Comparison of ENCODE assay signal across 1 cellular context in the genomic region with DNA sequence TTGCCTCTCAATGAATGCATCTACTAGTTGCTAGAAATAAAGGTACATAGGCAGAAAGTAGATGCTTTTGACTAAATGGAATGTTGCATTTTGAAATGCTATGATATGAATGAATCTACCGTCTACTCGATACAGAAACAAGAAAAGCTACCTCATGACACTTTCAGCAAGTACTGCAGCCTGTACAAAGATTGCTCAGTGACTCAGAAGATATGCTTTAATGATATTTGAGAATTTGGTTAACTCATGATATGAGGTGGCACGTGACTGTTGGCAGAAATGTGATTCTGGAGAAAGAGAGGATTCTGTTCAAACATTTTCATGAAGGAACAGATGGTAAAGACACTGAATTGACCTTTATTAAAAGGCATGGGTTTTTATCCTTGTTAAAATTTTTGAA.
TF ChIP-seq lines count a peak whose summit lies in the region.

No MANE protein-coding gene starts in this region.

TF ChIP-seq in WTC11, 78 proteins besides CTCF, POLR2A, EP300 and RAD21 (continued from another document):
- TF ChIP-seq, protein P1, sequence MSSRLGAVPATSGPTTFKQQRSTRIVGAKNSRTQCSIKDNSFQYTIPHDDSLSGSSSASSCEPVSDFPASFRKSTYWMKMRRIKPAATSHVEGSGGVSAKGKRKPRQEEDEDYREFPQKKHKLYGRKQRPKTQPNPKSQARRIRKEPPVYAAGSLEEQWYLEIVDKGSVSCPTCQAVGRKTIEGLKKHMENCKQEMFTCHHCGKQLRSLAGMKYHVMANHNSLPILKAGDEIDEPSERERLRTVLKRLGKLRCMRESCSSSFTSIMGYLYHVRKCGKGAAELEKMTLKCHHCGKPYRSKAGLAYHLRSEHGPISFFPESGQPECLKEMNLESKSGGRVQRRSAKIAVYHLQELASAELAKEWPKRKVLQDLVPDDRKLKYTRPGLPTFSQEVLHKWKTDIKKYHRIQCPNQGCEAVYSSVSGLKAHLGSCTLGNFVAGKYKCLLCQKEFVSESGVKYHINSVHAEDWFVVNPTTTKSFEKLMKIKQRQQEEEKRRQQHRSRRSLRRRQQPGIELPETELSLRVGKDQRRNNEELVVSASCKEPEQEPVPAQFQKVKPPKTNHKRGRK (CRISPR knock-in tag; IDR thresholded peaks at IDR 0.05; ENCODE audit: borderline replicate concordance) = no peak
- TF ChIP-seq RORB (CRISPR knock-in tag; IDR thresholded peaks at IDR 0.05) (no peak), NFE2L1 (CRISPR knock-in tag; IDR thresholded peaks at IDR 0.05) (no peak), ZNF263 (CRISPR knock-in tag; IDR thresholded peaks at IDR 0.05; ENCODE audit: low read depth) (no peak), ZBTB21 (CRISPR knock-in tag; IDR thresholded peaks at IDR 0.05; ENCODE audit: borderline replicate concordance) (no peak), ZNF138 (CRISPR knock-in tag; conservative IDR thresholded peaks at IDR 0.05) (no peak)
- TF ChIP-seq, protein P2, sequence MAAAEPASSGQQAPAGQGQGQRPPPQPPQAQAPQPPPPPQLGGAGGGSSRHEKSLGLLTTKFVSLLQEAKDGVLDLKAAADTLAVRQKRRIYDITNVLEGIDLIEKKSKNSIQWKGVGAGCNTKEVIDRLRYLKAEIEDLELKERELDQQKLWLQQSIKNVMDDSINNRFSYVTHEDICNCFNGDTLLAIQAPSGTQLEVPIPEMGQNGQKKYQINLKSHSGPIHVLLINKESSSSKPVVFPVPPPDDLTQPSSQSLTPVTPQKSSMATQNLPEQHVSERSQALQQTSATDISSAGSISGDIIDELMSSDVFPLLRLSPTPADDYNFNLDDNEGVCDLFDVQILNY (CRISPR knock-in tag; IDR thresholded peaks at IDR 0.05) = no peak
- TF ChIP-seq, protein P3, sequence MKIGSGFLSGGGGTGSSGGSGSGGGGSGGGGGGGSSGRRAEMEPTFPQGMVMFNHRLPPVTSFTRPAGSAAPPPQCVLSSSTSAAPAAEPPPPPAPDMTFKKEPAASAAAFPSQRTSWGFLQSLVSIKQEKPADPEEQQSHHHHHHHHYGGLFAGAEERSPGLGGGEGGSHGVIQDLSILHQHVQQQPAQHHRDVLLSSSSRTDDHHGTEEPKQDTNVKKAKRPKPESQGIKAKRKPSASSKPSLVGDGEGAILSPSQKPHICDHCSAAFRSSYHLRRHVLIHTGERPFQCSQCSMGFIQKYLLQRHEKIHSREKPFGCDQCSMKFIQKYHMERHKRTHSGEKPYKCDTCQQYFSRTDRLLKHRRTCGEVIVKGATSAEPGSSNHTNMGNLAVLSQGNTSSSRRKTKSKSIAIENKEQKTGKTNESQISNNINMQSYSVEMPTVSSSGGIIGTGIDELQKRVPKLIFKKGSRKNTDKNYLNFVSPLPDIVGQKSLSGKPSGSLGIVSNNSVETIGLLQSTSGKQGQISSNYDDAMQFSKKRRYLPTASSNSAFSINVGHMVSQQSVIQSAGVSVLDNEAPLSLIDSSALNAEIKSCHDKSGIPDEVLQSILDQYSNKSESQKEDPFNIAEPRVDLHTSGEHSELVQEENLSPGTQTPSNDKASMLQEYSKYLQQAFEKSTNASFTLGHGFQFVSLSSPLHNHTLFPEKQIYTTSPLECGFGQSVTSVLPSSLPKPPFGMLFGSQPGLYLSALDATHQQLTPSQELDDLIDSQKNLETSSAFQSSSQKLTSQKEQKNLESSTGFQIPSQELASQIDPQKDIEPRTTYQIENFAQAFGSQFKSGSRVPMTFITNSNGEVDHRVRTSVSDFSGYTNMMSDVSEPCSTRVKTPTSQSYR (CRISPR knock-in tag; IDR thresholded peaks at IDR 0.05) = no peak
